In genomic region chr2:156626931-156627330, GRCh38 we compare ENCODE assay signal across 6 cellular contexts.
"Had no signal": no experiment of that assay in that cellular context is flagged by ENCODE, and none has a peak within 500 bp of the region (broad histone marks: within the 10 kb centered on the region; RNA-seq: fewer than 3 reads in every experiment).

No MANE protein-coding gene starts in this region.

- H3K9ac ChIP-seq: KMS-11 had no signal

- H3K4me2 ChIP-seq: KMS-11 had no signal

- DNase-seq: IMR-90, KBM-7, KG1 had no signal

- FAIRE-seq: HTR-8/SVneo had no signal

- H3K27ac ChIP-seq: HL-60, KMS-11 had no signal
